In the genomic region with DNA sequence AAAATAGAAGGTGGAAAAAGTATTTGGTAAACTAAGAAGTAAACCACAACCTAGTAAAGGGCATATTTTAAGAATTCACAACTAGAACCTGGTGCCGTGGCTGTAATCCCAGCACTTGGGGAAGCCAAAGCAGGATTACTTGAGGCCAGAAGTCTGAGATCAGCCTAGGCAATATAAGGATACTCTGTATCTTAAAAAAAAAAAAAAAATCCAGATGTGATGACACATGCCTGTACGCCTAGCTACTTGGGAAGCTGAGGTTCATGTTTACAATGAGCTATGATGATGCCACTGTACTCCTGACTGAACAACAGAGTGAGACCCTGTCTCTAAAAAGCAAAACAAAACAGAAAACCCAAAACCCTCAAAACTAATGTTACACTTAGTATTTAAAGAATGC, we compare ENCODE assay signal across 15 cellular contexts.
DNase-seq lines count a peak whose midpoint lies in the region; ATAC-seq and TF ChIP-seq lines count a peak whose summit lies in the region.
"Had no signal": no experiment of that assay in that cellular context is flagged by ENCODE, and none has a peak within 500 bp of the region (broad histone marks: within the 10 kb centered on the region; RNA-seq: fewer than 3 reads in every experiment).

No MANE protein-coding gene starts in this region.

- H3K36me3 Mint-ChIP-seq in WTC11 = peaks cover 25% of the 10 kb centered on the region

- H3K4me3 Mint-ChIP-seq in WTC11 = no peak overlapping the region
- H3K4me3 Mint-ChIP-seq: CD4-positive, alpha-beta memory T cell had no signal

- H3K27me3 Mint-ChIP-seq in WTC11 (ENCODE audit: low read depth) = no peaks in the 10 kb centered on the region
- H3K27me3 Mint-ChIP-seq: CD4-positive, alpha-beta memory T cell had no signal

- no peaks in the 10 kb centered on the region for H3K4me1 Mint-ChIP-seq in WTC11

- DNase-seq in HCEC 1CT (peak; percentile 14), WTC11 (ENCODE audit: low spot score) (no peak), epithelial cell of esophagus (ENCODE audit: low read depth) (peak; percentile 1), left colon (no peak), NCI-H2029 treated with DMSO at 0.1 percent for 48 hours (lab: John Stamatoyannopoulos, UW) (no peak), left cardiac atrium (no peak)
- no peak for DNase-seq in activated CD4-positive, alpha-beta T cell treated with anti-CD3 and anti-CD28 coated beads for 1 hour
- DNase-seq: CD4-positive, alpha-beta memory T cell; DND-41; NCI-H1105; NCI-H187; NCI-H446 treated with DMSO at 0.1 percent for 48 hours; NCI-H82 had no signal

- H3K9me3 Mint-ChIP-seq in WTC11 = peaks cover 25% of the 10 kb centered on the region

- CTCF ChIA-PET in WTC11 (lab: Charles Lee) = no interaction called here

- peak overlapping the region; percentile 49; the same call in 1 of the 2 replicates for H3K27ac Mint-ChIP-seq in WTC11
- H3K27ac Mint-ChIP-seq: CD4-positive, alpha-beta memory T cell had no signal

- intact Hi-C loops in left colon (cut with DNase I, micrococcal nuclease) (no loop called here), left cardiac atrium (cut with DNase I) (no loop called here)

- TF ChIP-seq CTCF in WTC11 (IDR thresholded peaks at IDR 0.05) (no peak), epithelial cell of esophagus (IDR thresholded peaks at IDR 0.05; ENCODE audit: insufficient read depth, low read depth, low read length, missing control alignments) (no peak)

- ATAC-seq in WTC11 (no peak), left colon (peak; percentile 9), GM21381 (IDR thresholded peaks at IDR 0.05; ENCODE audit: unreplicated experiment) (no peak), left cardiac atrium (no peak)
- ATAC-seq: Right ventricle myocardium inferior had no signal

- H3K4me3 ChIP-seq in epithelial cell of esophagus (ENCODE audit: low read length) = no peak overlapping the region

- POLR2A ChIA-PET in WTC11 (lab: Charles Lee) = no interaction called here

TF ChIP-seq in WTC11, 78 proteins besides CTCF, POLR2A, EP300 and RAD21:
- TF ChIP-seq MXD4 (CRISPR knock-in tag; IDR thresholded peaks at IDR 0.05; ENCODE audit: borderline replicate concordance) = no peak
- TF ChIP-seq, protein P1, sequence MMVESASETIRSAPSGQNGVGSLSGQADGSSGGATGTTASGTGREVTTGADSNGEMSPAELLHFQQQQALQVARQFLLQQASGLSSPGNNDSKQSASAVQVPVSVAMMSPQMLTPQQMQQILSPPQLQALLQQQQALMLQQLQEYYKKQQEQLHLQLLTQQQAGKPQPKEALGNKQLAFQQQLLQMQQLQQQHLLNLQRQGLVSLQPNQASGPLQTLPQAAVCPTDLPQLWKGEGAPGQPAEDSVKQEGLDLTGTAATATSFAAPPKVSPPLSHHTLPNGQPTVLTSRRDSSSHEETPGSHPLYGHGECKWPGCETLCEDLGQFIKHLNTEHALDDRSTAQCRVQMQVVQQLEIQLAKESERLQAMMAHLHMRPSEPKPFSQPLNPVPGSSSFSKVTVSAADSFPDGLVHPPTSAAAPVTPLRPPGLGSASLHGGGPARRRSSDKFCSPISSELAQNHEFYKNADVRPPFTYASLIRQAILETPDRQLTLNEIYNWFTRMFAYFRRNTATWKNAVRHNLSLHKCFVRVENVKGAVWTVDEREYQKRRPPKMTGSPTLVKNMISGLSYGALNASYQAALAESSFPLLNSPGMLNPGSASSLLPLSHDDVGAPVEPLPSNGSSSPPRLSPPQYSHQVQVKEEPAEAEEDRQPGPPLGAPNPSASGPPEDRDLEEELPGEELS (CRISPR knock-in tag; IDR thresholded peaks at IDR 0.05) = no peak

Comparison
In these comparisons a context has a peak if more than half of its experiments do, and no peak if none do; other contexts are left out.
1. DNase-seq: peak in HCEC 1CT (single experiment) and epithelial cell of esophagus (single experiment); none in WTC11 (single experiment), left colon (0 of 2), activated CD4-positive, alpha-beta T cell treated with anti-CD3 and anti-CD28 coated beads for 1 hour (single experiment), NCI-H2029 treated with DMSO at 0.1 percent for 48 hours (single experiment) and left cardiac atrium (single experiment).